Comparison of ENCODE assay signal across 14 cellular contexts in the genomic region with DNA sequence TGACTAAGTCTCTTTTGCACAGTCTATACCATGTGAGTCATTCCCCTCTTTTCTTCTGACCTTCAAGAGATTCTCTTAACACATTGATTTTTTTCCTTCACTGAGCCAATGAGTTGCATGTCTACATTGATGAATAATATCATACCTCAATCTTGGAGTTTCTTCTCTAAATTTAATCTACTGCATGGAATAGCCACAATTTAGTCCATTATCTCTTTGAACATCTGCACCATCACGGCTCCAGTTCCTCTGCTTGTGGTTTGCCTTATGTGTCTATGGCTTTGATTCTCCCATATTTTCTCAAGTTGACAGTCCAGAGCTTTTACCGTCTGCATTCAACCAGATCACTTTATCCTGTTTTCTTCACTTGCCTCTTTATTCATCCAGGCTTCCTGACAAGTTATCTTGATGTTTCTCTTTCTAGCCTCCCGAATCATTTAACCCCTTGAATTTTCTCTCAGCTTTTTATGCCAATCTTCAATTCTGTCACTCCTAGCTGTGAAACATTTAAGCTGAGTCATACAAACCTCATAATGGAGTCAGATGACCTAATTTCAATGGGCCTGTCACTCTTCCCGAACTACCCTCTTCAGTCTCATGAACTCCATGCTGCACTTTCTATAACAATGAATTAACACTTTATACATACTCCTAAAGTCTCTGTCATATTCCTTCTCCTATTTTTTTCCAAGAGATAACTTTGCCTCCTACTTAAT.
"Had no signal": no experiment of that assay in that cellular context is flagged by ENCODE, and none has a peak within 500 bp of the region (broad histone marks: within the 10 kb centered on the region; RNA-seq: fewer than 3 reads in every experiment).

No MANE protein-coding gene starts in this region.

- H3K4me3 ChIP-seq: esophagus muscularis mucosa, left lung had no signal

- DNase-seq: activated B cell treated with CpG ODN at 0.5 μM for 24 hours; activated CD4-positive, alpha-beta T cell treated with anti-CD3 and anti-CD28 coated beads, Interleukin-2, amount 10 ng/mL, durations not matched to agents 24 days and 14 days; activated effector memory CD4-positive, alpha-beta T cell treated with Interleukin-2 at 50 U/mL for 16 hours; activated T-cell treated with anti-CD3 and anti-CD28 coated beads, Interleukin-2, amount 50 U/mL, for 1 hour; amygdala; left lung; occipital lobe; stimulated activated CD4-positive, alpha-beta T cell treated with anti-CD3 and anti-CD28 coated beads, Interleukin-12 subunit alpha, Interleukin-12 subunit beta, amount 100 ng/mL, for 4 hours; stimulated activated naive CD4-positive, alpha-beta T cell treated with Interleukin-2 at 50 U/mL for 16 hours; T-helper 17 cell; trophoblast cell had no signal

- H3K27ac ChIP-seq: esophagus muscularis mucosa, left lung had no signal

- H3K27me3 ChIP-seq: esophagus muscularis mucosa, left lung had no signal

- H3K9me3 ChIP-seq: esophagus muscularis mucosa, left lung had no signal

- H3K36me3 ChIP-seq: esophagus muscularis mucosa, left lung had no signal

- ATAC-seq: left lung; natural killer cell treated with Interleukin-12 subunit alpha and Interleukin-12 subunit beta and Interleukin-15 and Interleukin-18, amount 100 ng/mL, for 72 hours; sciatic nerve; T-helper 17 cell had no signal

- H3K4me1 ChIP-seq: left lung had no signal
